In genomic region chr19:28966737-28967401, GRCh38 we compare ENCODE assay signal across 22 cellular contexts.
DNase-seq lines count a peak whose midpoint lies in the region; ATAC-seq, FAIRE-seq and TF ChIP-seq lines count a peak whose summit lies in the region.
"Had no signal": no experiment of that assay in that cellular context is flagged by ENCODE, and none has a peak within 500 bp of the region (broad histone marks: within the 10 kb centered on the region; RNA-seq: fewer than 3 reads in every experiment).

No MANE protein-coding gene starts in this region.

- H3K36me3 Mint-ChIP-seq in astrocyte (ENCODE audit: low read depth, unreplicated experiment), result no peaks in the 10 kb centered on the region
- H3K36me3 Mint-ChIP-seq in activated CD4-positive, alpha-beta T cell treated with anti-CD3 and anti-CD28 coated beads, Interleukin-2, amount 10 ng/mL, durations not matched to agents 7 days and 5 days (ENCODE audit: low read depth), result no peaks in the 10 kb centered on the region

- H4K20me1 ChIP-seq in astrocyte (ENCODE audit: insufficient read depth, low read length), result no peaks in the 10 kb centered on the region

- no peak overlapping the region for H3K27ac ChIP-seq in astrocyte (ENCODE audit: low read depth, low read length)
- peak overlapping the region; percentile 30 for H3K27ac ChIP-seq in left ventricle myocardium inferior (replicated peaks)
- H3K27ac ChIP-seq in pancreas, result no peak overlapping the region
- H3K27ac ChIP-seq: cardiac muscle cell, hepatocyte, right lobe of liver, SJSA1 had no signal

- intact Hi-C loops in left ventricle myocardium inferior (cut with micrococcal nuclease), result no loop called here
- intact Hi-C loops in pancreas (cut with DNase I), result no loop called here

- DNase-seq in EH (ENCODE audit: low read depth) (peak; percentile 55), astrocyte (ENCODE audit: low read depth) (peak; percentile 2), left ventricle myocardium inferior (no peak), pancreas (no peak), NCI-H345 (lab: John Stamatoyannopoulos, UW) (no peak), G401 (ENCODE audit: low spot score) (no peak)
- DNase-seq in stimulated activated naive CD4-positive, alpha-beta T cell (lab: John Stamatoyannopoulos, UW), result no peak
- no peak for DNase-seq in activated CD4-positive, alpha-beta T cell treated with anti-CD3 and anti-CD28 coated beads, Interleukin-2, amount 10 ng/mL, durations not matched to agents 7 days and 5 days
- DNase-seq: activated naive CD8-positive, alpha-beta T cell treated with anti-CD3 and anti-CD28 coated beads, Interleukin-2, amount 50 U/mL, for 24 hours; effector memory CD4-positive, alpha-beta T cell; midbrain; NCI-H1048; NCI-H2029 treated with DMSO at 0.1 percent for 48 hours; OCI-M1; right lobe of liver had no signal

- H3K27me3 Mint-ChIP-seq in astrocyte (ENCODE audit: low read depth, unreplicated experiment), result no peaks in the 10 kb centered on the region
- H3K27me3 Mint-ChIP-seq in activated CD4-positive, alpha-beta T cell treated with anti-CD3 and anti-CD28 coated beads, Interleukin-2, amount 10 ng/mL, durations not matched to agents 7 days and 5 days, result no peaks in the 10 kb centered on the region

- CTCF ChIA-PET in activated CD4-positive, alpha-beta T cell treated with anti-CD3 and anti-CD28 coated beads, Interleukin-2, amount 10 ng/mL, durations not matched to agents 7 days and 5 days (lab: Charles Lee), result no interaction called here

- no peak overlapping the region for H3K4me3 ChIP-seq in astrocyte (ENCODE audit: insufficient read depth, low read depth, low read length)
- no peak overlapping the region for H3K4me3 ChIP-seq in left ventricle myocardium inferior
- no peak overlapping the region for H3K4me3 ChIP-seq in pancreas
- H3K4me3 ChIP-seq: cardiac muscle cell, HAP-1, hepatocyte, K562, right lobe of liver, SJSA1 had no signal

- 39 to 55% methylated on average over 8 of the region's 8 CpGs for WGBS in pancreas, 2 donors

- in situ Hi-C loops in G401 (cut with HindIII; ENCODE audit: low sequenced_read_pairs), result no loop called here

- no peaks in the 10 kb centered on the region for H3K4me1 ChIP-seq in astrocyte (ENCODE audit: insufficient read depth, low read length)
- peaks cover 10% of the 10 kb centered on the region for H3K4me1 ChIP-seq in left ventricle myocardium inferior
- no peaks in the 10 kb centered on the region for H3K4me1 ChIP-seq in pancreas
- H3K4me1 ChIP-seq: HAP-1, right lobe of liver, SJSA1 had no signal

- H3K9me3 ChIP-seq in astrocyte (ENCODE audit: insufficient read depth, low read depth, low read length) (no peaks in the 10 kb centered on the region), left ventricle myocardium inferior (replicated peaks) (no peaks in the 10 kb centered on the region), pancreas (no peaks in the 10 kb centered on the region)
- H3K9me3 ChIP-seq: HAP-1, right lobe of liver, SJSA1 had no signal

- H3K27me3 ChIP-seq in astrocyte (ENCODE audit: insufficient read depth, low read length) (no peaks in the 10 kb centered on the region), left ventricle myocardium inferior (ENCODE audit: low read depth) (no peaks in the 10 kb centered on the region), pancreas (no peaks in the 10 kb centered on the region)
- H3K27me3 ChIP-seq: cardiac muscle cell, hepatocyte, right lobe of liver, SJSA1 had no signal

- peaks cover 6% of the 10 kb centered on the region for H3K9me3 Mint-ChIP-seq in astrocyte (ENCODE audit: unreplicated experiment)
- H3K9me3 Mint-ChIP-seq in activated CD4-positive, alpha-beta T cell treated with anti-CD3 and anti-CD28 coated beads, Interleukin-2, amount 10 ng/mL, durations not matched to agents 7 days and 5 days, result no peaks in the 10 kb centered on the region
- H3K9me3 Mint-ChIP-seq: activated naive CD8-positive, alpha-beta T cell treated with anti-CD3 and anti-CD28 coated beads, Interleukin-2, amount 50 U/mL, for 24 hours had no signal

- TF ChIP-seq CTCF in astrocyte (IDR thresholded peaks at IDR 0.05; ENCODE audit: insufficient read depth, low read depth, low read length) (no peak), left ventricle myocardium inferior (IDR thresholded peaks at IDR 0.05; ENCODE audit: borderline replicate concordance) (no peak), pancreas (IDR thresholded peaks at IDR 0.05) (no peak)

- no peak overlapping the region for H2AFZ ChIP-seq in astrocyte (ENCODE audit: low read depth, low read length)
- H2AFZ ChIP-seq: hepatocyte had no signal

- H3K36me3 ChIP-seq in astrocyte (ENCODE audit: insufficient read depth, low read length), result no peaks in the 10 kb centered on the region
- H3K36me3 ChIP-seq in left ventricle myocardium inferior, result no peaks in the 10 kb centered on the region
- H3K36me3 ChIP-seq in pancreas, result no peaks in the 10 kb centered on the region
- H3K36me3 ChIP-seq: cardiac muscle cell, HAP-1, right lobe of liver, SJSA1 had no signal

- peaks cover 22% of the 10 kb centered on the region for H3K4me1 Mint-ChIP-seq in astrocyte (ENCODE audit: low read depth, unreplicated experiment)
- no peaks in the 10 kb centered on the region for H3K4me1 Mint-ChIP-seq in activated CD4-positive, alpha-beta T cell treated with anti-CD3 and anti-CD28 coated beads, Interleukin-2, amount 10 ng/mL, durations not matched to agents 7 days and 5 days
- H3K4me1 Mint-ChIP-seq: activated naive CD8-positive, alpha-beta T cell treated with anti-CD3 and anti-CD28 coated beads, Interleukin-2, amount 50 U/mL, for 24 hours had no signal

- H3K9ac ChIP-seq in astrocyte (ENCODE audit: low read length), result no peak overlapping the region

- FAIRE-seq in astrocyte (lab: Jason Lieb, UNC) (peak; percentile 45), pancreas (lab: Jason Lieb, UNC) (no peak)
- FAIRE-seq: K562, keratinocyte had no signal

- no peak overlapping the region for H3K4me2 ChIP-seq in astrocyte (ENCODE audit: low read length)
- H3K4me2 ChIP-seq: hepatocyte had no signal

- peak in 3 of 4 donors; percentile 22 to 64 (median 48) for ATAC-seq in pancreas
- ATAC-seq: activated CD4-positive, CD25-positive, alpha-beta regulatory T cell treated with anti-CD3 and anti-CD28 coated beads, Interleukin-2, amount 50 U/mL, for 24 hours; activated naive CD8-positive, alpha-beta T cell treated with anti-CD3 and anti-CD28 coated beads, Interleukin-2, amount 50 U/mL, for 24 hours; K562 had no signal

- POLR2A ChIA-PET in activated CD4-positive, alpha-beta T cell treated with anti-CD3 and anti-CD28 coated beads, Interleukin-2, amount 10 ng/mL, durations not matched to agents 7 days and 5 days (lab: Charles Lee), result no interaction called here

- no peaks in the 10 kb centered on the region for H3K79me2 ChIP-seq in astrocyte (ENCODE audit: insufficient read depth, low read length)
- H3K79me2 ChIP-seq: hepatocyte had no signal

- H3K27ac Mint-ChIP-seq in astrocyte (ENCODE audit: unreplicated experiment), result peak overlapping the region; percentile 0
- no peak overlapping the region for H3K27ac Mint-ChIP-seq in activated CD4-positive, alpha-beta T cell treated with anti-CD3 and anti-CD28 coated beads, Interleukin-2, amount 10 ng/mL, durations not matched to agents 7 days and 5 days
- H3K27ac Mint-ChIP-seq: activated naive CD8-positive, alpha-beta T cell treated with anti-CD3 and anti-CD28 coated beads, Interleukin-2, amount 50 U/mL, for 24 hours had no signal

- H3K4me3 Mint-ChIP-seq in astrocyte (ENCODE audit: unreplicated experiment), result no peak overlapping the region
- no peak overlapping the region for H3K4me3 Mint-ChIP-seq in activated CD4-positive, alpha-beta T cell treated with anti-CD3 and anti-CD28 coated beads, Interleukin-2, amount 10 ng/mL, durations not matched to agents 7 days and 5 days
- H3K4me3 Mint-ChIP-seq: activated naive CD8-positive, alpha-beta T cell treated with anti-CD3 and anti-CD28 coated beads, Interleukin-2, amount 50 U/mL, for 24 hours had no signal

Comparison
In these comparisons a context has a peak if more than half of its experiments do, and no peak if none do; other contexts are left out.
1. DNase-seq: peak in EH (single experiment) and astrocyte (single experiment); none in left ventricle myocardium inferior (single experiment), pancreas (0 of 6), stimulated activated naive CD4-positive, alpha-beta T cell (0 of 6), activated CD4-positive, alpha-beta T cell treated with anti-CD3 and anti-CD28 coated beads, Interleukin-2, amount 10 ng/mL, durations not matched to agents 7 days and 5 days (single experiment), NCI-H345 (single experiment) and G401 (single experiment).